8 cellular contexts compared by ENCODE assay signal in the genomic region with DNA sequence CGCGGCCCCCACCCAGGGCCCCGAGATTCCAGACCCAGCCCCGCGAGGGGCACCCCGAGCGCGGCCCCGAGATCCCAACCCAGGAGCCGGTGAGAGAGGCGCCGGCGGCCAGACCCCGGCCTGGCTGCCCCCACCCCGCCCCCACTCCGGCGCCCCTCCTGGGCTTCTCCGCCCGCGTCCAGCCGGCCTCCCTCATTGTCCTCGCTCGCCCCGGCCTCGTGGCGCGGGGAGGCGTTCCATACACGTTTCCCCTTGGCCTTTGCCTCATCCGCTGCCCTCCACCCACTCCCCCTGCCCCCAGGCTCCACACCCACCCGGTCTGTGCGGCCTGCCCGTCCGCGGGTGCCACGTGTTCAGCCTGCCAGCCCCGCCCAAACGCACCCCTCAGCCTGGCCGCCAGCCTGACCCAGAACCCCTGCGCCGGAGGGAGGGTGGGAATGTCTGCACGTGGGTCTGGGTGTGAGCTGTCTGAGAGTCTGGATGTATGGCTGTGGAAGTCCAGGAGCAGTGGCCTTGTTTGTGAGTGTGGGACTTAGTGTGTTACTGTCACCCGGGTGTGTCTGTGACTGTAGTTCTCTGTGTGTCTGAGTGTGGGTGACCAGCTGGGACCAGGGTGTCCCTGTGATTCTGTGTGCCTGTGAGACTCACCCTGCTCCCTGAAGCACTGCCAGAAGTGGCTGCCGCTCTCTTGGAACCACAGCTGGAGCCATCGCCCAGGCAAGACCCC. TPM values are rescaled to one million over a fixed set of nuclear protein-coding genes. Genes with fewer than 3 reads are reported as not detected.
DNase-seq lines count a peak whose midpoint lies in the region; ATAC-seq lines count a peak whose summit lies in the region.

No MANE protein-coding gene starts in this region.

- H3K27me3 Mint-ChIP-seq in activated naive CD8-positive, alpha-beta T cell treated with anti-CD3 and anti-CD28 coated beads for 36 hours = peaks cover 5% of the 10 kb centered on the region

- H3K4me1 Mint-ChIP-seq in activated naive CD8-positive, alpha-beta T cell treated with anti-CD3 and anti-CD28 coated beads for 36 hours = peaks cover 34% of the 10 kb centered on the region

- H3K4me3 ChIP-seq in right cardiac atrium (ENCODE audit: low read length) = peak overlapping the region; percentile 82

- H3K27me3 ChIP-seq in right cardiac atrium (ENCODE audit: control insufficient read depth, insufficient read depth) = no peaks in the 10 kb centered on the region

- no peaks in the 10 kb centered on the region for H3K9me3 Mint-ChIP-seq in activated naive CD8-positive, alpha-beta T cell treated with anti-CD3 and anti-CD28 coated beads for 36 hours

- H3K36me3 Mint-ChIP-seq in activated naive CD8-positive, alpha-beta T cell treated with anti-CD3 and anti-CD28 coated beads for 36 hours = peaks cover 48% of the 10 kb centered on the region

- no peaks in the 10 kb centered on the region for H3K9me3 ChIP-seq in right cardiac atrium (ENCODE audit: control insufficient read depth, low read length)

- H3K4me1 ChIP-seq in right cardiac atrium (ENCODE audit: control insufficient read depth, insufficient read depth, low read length) = peaks cover 2% of the 10 kb centered on the region

- H3K27ac ChIP-seq in right cardiac atrium (ENCODE audit: low read length) = no peak overlapping the region

- WGBS in right cardiac atrium = 2% methylated on average over 45 of the region's 45 CpGs

- peak overlapping the region; percentile 90 for H3K4me3 Mint-ChIP-seq in activated naive CD8-positive, alpha-beta T cell treated with anti-CD3 and anti-CD28 coated beads for 36 hours

- ATAC-seq in right cardiac atrium (peak; percentile 40 to 54), sciatic nerve (peak; percentile 41), GM19467 (IDR thresholded peaks at IDR 0.05; ENCODE audit: unreplicated experiment) (no peak)

- intact Hi-C loops in right cardiac atrium (cut with DNase I) (no loop called here), sciatic nerve (cut with DNase I) (no loop called here)

- H3K27ac Mint-ChIP-seq in activated naive CD8-positive, alpha-beta T cell treated with anti-CD3 and anti-CD28 coated beads for 36 hours = peak overlapping the region; percentile 85

- DNase-seq in activated effector memory CD4-positive, alpha-beta T cell treated with anti-CD3 and anti-CD28 coated beads, Interleukin-2, amount 50 U/mL, for 16 hours = peak; percentile 70
- DNase-seq in activated effector memory CD4-positive, alpha-beta T cell treated with Interleukin-2 at 50 U/mL for 16 hours = no peak
- DNase-seq in NCI-H226 (peak; percentile 64), right cardiac atrium (peak; percentile 77 to 83 (median 83)), sciatic nerve (ENCODE audit: low spot score) (peak; percentile 72), DMS153 treated with DMSO at 0.1 percent for 48 hours (lab: John Stamatoyannopoulos, UW; ENCODE audit: unreplicated experiment) (no peak)
- DNase-seq in activated naive CD8-positive, alpha-beta T cell treated with anti-CD3 and anti-CD28 coated beads for 36 hours = peak; percentile 61

RNA-seq across cellular contexts. Expression of a gene that starts 0.7 kb away (rescaled TPM):
- 10 to 100 TPM; 38.5 to 41.6 TPM for total RNA-seq in activated naive CD8-positive, alpha-beta T cell treated with anti-CD3 and anti-CD28 coated beads for 36 hours
- total RNA-seq in right cardiac atrium (10 to 100 TPM; 30.5 to 39.1 (median 34.5) TPM), sciatic nerve (26.5 TPM)
- 29.3 TPM for polyA plus RNA-seq in right cardiac atrium

RNA-seq across cellular contexts. Expression of a gene that starts 4.9 kb away (rescaled TPM):
- 100 to 1,000 TPM; 116 to 122 TPM for total RNA-seq in activated naive CD8-positive, alpha-beta T cell treated with anti-CD3 and anti-CD28 coated beads for 36 hours
- total RNA-seq in right cardiac atrium (100 to 1,000 TPM in 2 of 4 donors, 10 to 100 TPM in 2; 76.9 to 118 (median 99.2) TPM), sciatic nerve (79.4 TPM)
- polyA plus RNA-seq in right cardiac atrium = 111 TPM

RNA-seq across cellular contexts. Expression of a gene that starts 9.9 kb away (rescaled TPM):
- total RNA-seq in activated naive CD8-positive, alpha-beta T cell treated with anti-CD3 and anti-CD28 coated beads for 36 hours = 10 to 100 TPM; 65.2 to 66.7 TPM
- total RNA-seq in right cardiac atrium (10 to 100 TPM; 14.2 to 19.0 (median 15.4) TPM), sciatic nerve (12.0 TPM)
- 10.7 TPM for polyA plus RNA-seq in right cardiac atrium

RNA-seq across cellular contexts. Expression of a gene that starts 11.7 kb away (rescaled TPM):
- 1 to 10 TPM; 1.0 to 1.5 TPM for total RNA-seq in activated naive CD8-positive, alpha-beta T cell treated with anti-CD3 and anti-CD28 coated beads for 36 hours
- total RNA-seq in right cardiac atrium = 1 to 10 TPM; 1.2 to 2.5 (median 1.9) TPM
- 2.8 TPM for polyA plus RNA-seq in right cardiac atrium
- total RNA-seq in sciatic nerve = 5.4 TPM

RNA-seq across cellular contexts. Expression of a gene that starts 32.9 kb away (rescaled TPM):
- total RNA-seq in activated naive CD8-positive, alpha-beta T cell treated with anti-CD3 and anti-CD28 coated beads for 36 hours = 10 to 100 TPM; 15.8 to 16.9 TPM
- total RNA-seq in right cardiac atrium (10 to 100 TPM; 25.5 to 31.2 (median 29.2) TPM), sciatic nerve (29.0 TPM)
- polyA plus RNA-seq in right cardiac atrium = 18.6 TPM

Comparison
In these comparisons a context has a peak if more than half of its experiments do, and no peak if none do; other contexts are left out.
1. DNase-seq: peak in activated effector memory CD4-positive, alpha-beta T cell treated with anti-CD3 and anti-CD28 coated beads, Interleukin-2, amount 50 U/mL, for 16 hours (single experiment), NCI-H226 (single experiment), activated naive CD8-positive, alpha-beta T cell treated with anti-CD3 and anti-CD28 coated beads for 36 hours (single experiment), right cardiac atrium (3 of 3) and sciatic nerve (single experiment); none in activated effector memory CD4-positive, alpha-beta T cell treated with Interleukin-2 at 50 U/mL for 16 hours (single experiment) and DMS153 treated with DMSO at 0.1 percent for 48 hours (single experiment).